Comparison of ENCODE assay signal across 22 cellular contexts in genomic region chr20:36582821-36583220, GRCh38. TPM values are rescaled to one million over a fixed set of nuclear protein-coding genes. Genes with fewer than 3 reads are reported as not detected.
DNase-seq lines count a peak whose midpoint lies in the region; ATAC-seq and TF ChIP-seq lines count a peak whose summit lies in the region.
"Had no signal": no experiment of that assay in that cellular context is flagged by ENCODE, and none has a peak within 500 bp of the region (broad histone marks: within the 10 kb centered on the region; RNA-seq: fewer than 3 reads in every experiment).

No MANE protein-coding gene starts in this region.

- TF ChIP-seq CTCF in dorsolateral prefrontal cortex (IDR thresholded peaks at IDR 0.05 in 54 of 56, conservative IDR thresholded peaks at IDR 0.05 in 2 of 56; ENCODE audit: low read depth in 1 of 56, partially characterized antibody in 56 of 56): no peak
- TF ChIP-seq CTCF in HFFc6 (IDR thresholded peaks at IDR 0.05): no peak

- H3K4me1 Mint-ChIP-seq in stimulated activated naive CD8-positive, alpha-beta T cell treated with anti-CD3 and anti-CD28 coated beads, Interleukin-15, Interleukin-2, amounts not matched to agents 100 ng/mL and 50 ng/mL, for 24 hours (ENCODE audit: low read depth): peaks cover 43% of the 10 kb centered on the region
- H3K4me1 Mint-ChIP-seq in T-helper 17 cell: peaks cover 21% of the 10 kb centered on the region
- H3K4me1 Mint-ChIP-seq in activated naive CD8-positive, alpha-beta T cell treated with anti-CD3 and anti-CD28 coated beads, Interleukin-2, amount 50 U/mL, for 24 hours: peaks cover 44% of the 10 kb centered on the region
- peaks cover 21% of the 10 kb centered on the region for H3K4me1 Mint-ChIP-seq in HFFc6 (ENCODE audit: low read depth)

- H3K27me3 ChIP-seq in dorsolateral prefrontal cortex: no peaks in the 10 kb centered on the region
- H3K27me3 ChIP-seq: cardiac muscle cell, gastrocnemius medialis had no signal

- H3K4me3 Mint-ChIP-seq in stimulated activated naive CD8-positive, alpha-beta T cell treated with anti-CD3 and anti-CD28 coated beads, Interleukin-15, Interleukin-2, amounts not matched to agents 100 ng/mL and 50 ng/mL, for 24 hours: no peak overlapping the region
- H3K4me3 Mint-ChIP-seq in T-helper 17 cell (peak overlapping the region; percentile 15), HFFc6 (no peak overlapping the region)
- H3K4me3 Mint-ChIP-seq in activated naive CD8-positive, alpha-beta T cell treated with anti-CD3 and anti-CD28 coated beads, Interleukin-2, amount 50 U/mL, for 24 hours: no peak overlapping the region

- no peak for DNase-seq in stimulated activated naive CD8-positive, alpha-beta T cell treated with anti-CD3 and anti-CD28 coated beads, Interleukin-15, Interleukin-2, amounts not matched to agents 100 U/mL and 50 U/mL, for 24 hours
- DNase-seq in T-helper 17 cell (no peak), dorsolateral prefrontal cortex (no peak), HFFc6 (no peak), cardiac septum (ENCODE audit: low spot score) (no peak)
- no peak for DNase-seq in activated naive CD8-positive, alpha-beta T cell treated with anti-CD3 and anti-CD28 coated beads, Interleukin-2, amount 50 U/mL, for 24 hours
- DNase-seq: activated effector memory CD4-positive, alpha-beta T cell treated with anti-CD3 and anti-CD28 coated beads, Interleukin-2, amount 50 U/mL, for 16 hours; aorta; DMS153; gastrocnemius medialis; hippocampal formation; mesendoderm; naive B cell; NCI-H2029 treated with DMSO at 0.1 percent for 48 hours; NCI-H345; NCI-H748 treated with DMSO at 0.1 percent for 48 hours had no signal

- no peak for ATAC-seq in stimulated activated naive CD8-positive, alpha-beta T cell treated with anti-CD3 and anti-CD28 coated beads, Interleukin-15, Interleukin-2, amounts not matched to agents 100 U/mL and 50 U/mL, for 24 hours
- no peak for ATAC-seq in T-helper 17 cell
- no peak for ATAC-seq in activated naive CD8-positive, alpha-beta T cell treated with anti-CD3 and anti-CD28 coated beads, Interleukin-2, amount 50 U/mL, for 24 hours
- ATAC-seq: gastrocnemius medialis, left lobe of liver, SK-N-SH treated with all-trans-retinoic acid at 6 μM for 48 hours had no signal

- no peaks in the 10 kb centered on the region for H3K27me3 Mint-ChIP-seq in stimulated activated naive CD8-positive, alpha-beta T cell treated with anti-CD3 and anti-CD28 coated beads, Interleukin-15, Interleukin-2, amounts not matched to agents 100 ng/mL and 50 ng/mL, for 24 hours
- no peaks in the 10 kb centered on the region for H3K27me3 Mint-ChIP-seq in T-helper 17 cell
- H3K27me3 Mint-ChIP-seq in activated naive CD8-positive, alpha-beta T cell treated with anti-CD3 and anti-CD28 coated beads, Interleukin-2, amount 50 U/mL, for 24 hours: no peaks in the 10 kb centered on the region
- no peaks in the 10 kb centered on the region for H3K27me3 Mint-ChIP-seq in HFFc6 (ENCODE audit: insufficient read depth)
- H3K27me3 Mint-ChIP-seq: naive B cell had no signal

- no peak overlapping the region for H3K27ac ChIP-seq in dorsolateral prefrontal cortex
- H3K27ac ChIP-seq: cardiac muscle cell, gastrocnemius medialis, thoracic aorta had no signal

- H3K9me3 Mint-ChIP-seq in stimulated activated naive CD8-positive, alpha-beta T cell treated with anti-CD3 and anti-CD28 coated beads, Interleukin-15, Interleukin-2, amounts not matched to agents 100 ng/mL and 50 ng/mL, for 24 hours: no peaks in the 10 kb centered on the region
- no peaks in the 10 kb centered on the region for H3K9me3 Mint-ChIP-seq in activated naive CD8-positive, alpha-beta T cell treated with anti-CD3 and anti-CD28 coated beads, Interleukin-2, amount 50 U/mL, for 24 hours
- H3K9me3 Mint-ChIP-seq in HFFc6: no peaks in the 10 kb centered on the region
- H3K9me3 Mint-ChIP-seq: naive B cell had no signal

- peaks cover 63% of the 10 kb centered on the region for H3K36me3 Mint-ChIP-seq in stimulated activated naive CD8-positive, alpha-beta T cell treated with anti-CD3 and anti-CD28 coated beads, Interleukin-15, Interleukin-2, amounts not matched to agents 100 ng/mL and 50 ng/mL, for 24 hours (ENCODE audit: low read depth)
- H3K36me3 Mint-ChIP-seq in T-helper 17 cell (ENCODE audit: low read depth) (peaks cover 6% of the 10 kb centered on the region), HFFc6 (ENCODE audit: low read depth) (peaks cover 7% of the 10 kb centered on the region; the same call in 1 of the 2 replicates)
- H3K36me3 Mint-ChIP-seq in activated naive CD8-positive, alpha-beta T cell treated with anti-CD3 and anti-CD28 coated beads, Interleukin-2, amount 50 U/mL, for 24 hours (ENCODE audit: low read depth): peaks cover 44% of the 10 kb centered on the region

- H3K9me3 ChIP-seq in T-helper 17 cell (ENCODE audit: control insufficient read depth, low read length, poor library complexity, severe bottlenecking): no peaks in the 10 kb centered on the region
- H3K9me3 ChIP-seq: gastrocnemius medialis, thoracic aorta had no signal

- H3K4me3 ChIP-seq in dorsolateral prefrontal cortex: no peak overlapping the region
- H3K4me3 ChIP-seq: cardiac muscle cell, gastrocnemius medialis, smooth muscle cell, thoracic aorta had no signal

- intact Hi-C loops in dorsolateral prefrontal cortex (cut with DNase I) (no loop called here), cardiac septum (cut with DNase I) (no loop called here)

- peak overlapping the region; percentile 58 for H3K27ac Mint-ChIP-seq in stimulated activated naive CD8-positive, alpha-beta T cell treated with anti-CD3 and anti-CD28 coated beads, Interleukin-15, Interleukin-2, amounts not matched to agents 100 ng/mL and 50 ng/mL, for 24 hours
- H3K27ac Mint-ChIP-seq in T-helper 17 cell (peak overlapping the region; percentile 87), HFFc6 (no peak overlapping the region)
- H3K27ac Mint-ChIP-seq in activated naive CD8-positive, alpha-beta T cell treated with anti-CD3 and anti-CD28 coated beads, Interleukin-2, amount 50 U/mL, for 24 hours: peak overlapping the region; percentile 72

RNA-seq across cellular contexts. Expression of gene TGIF2, which starts 9.4 kb away (rescaled TPM):
- total RNA-seq in T-helper 17 cell (10 to 100 TPM; 32.8 to 38.5 TPM), dorsolateral prefrontal cortex (1 to 10 TPM in 119 of 120 experiments, under 1 TPM in 1; 0.83 to 9.9 (median 3.3) TPM), cardiac septum (6.1 TPM)
- 10 to 100 TPM in 1 of 6 experiments, 1 to 10 TPM in 5; 5.5 to 12.0 (median 7.7) TPM for total RNA-seq in HFFc6 (2021; fragmentation: NEBNext Ultra II Directional; extraction: Animal tissue kit (Norgen Biotek cat#: 25700))

RNA-seq across cellular contexts. Expression of gene RAB5IF, which starts 22.8 kb away (rescaled TPM):
- total RNA-seq in T-helper 17 cell (10 to 100 TPM; 66.3 to 71.0 TPM), dorsolateral prefrontal cortex (10 to 100 TPM; 26.9 to 62.3 (median 46.7) TPM), cardiac septum (50.2 TPM)
- total RNA-seq in HFFc6 (2021; fragmentation: NEBNext Ultra II Directional; extraction: Animal tissue kit (Norgen Biotek cat#: 25700)): 100 to 1,000 TPM in 3 of 6 experiments, 10 to 100 TPM in 3; 94.5 to 105 (median 100) TPM

RNA-seq across cellular contexts. Expression of gene MYL9, which starts 41.5 kb away (rescaled TPM):
- total RNA-seq in T-helper 17 cell (100 to 1,000 TPM in 1 of 2 donors, 1 to 10 TPM in 1; 3.4 to 125 TPM), dorsolateral prefrontal cortex (100 to 1,000 TPM in 8 of 120 experiments, 10 to 100 TPM in 111, 1 to 10 TPM in 1; 8.1 to 407 (median 27.4) TPM), cardiac septum (2,307 TPM)
- 1,000 to 10,000 TPM; 1,181 to 1,631 (median 1,227) TPM for total RNA-seq in HFFc6 (2021; fragmentation: NEBNext Ultra II Directional; extraction: Animal tissue kit (Norgen Biotek cat#: 25700))
